Comparison of ENCODE assay signal across 9 cellular contexts in the genomic region with DNA sequence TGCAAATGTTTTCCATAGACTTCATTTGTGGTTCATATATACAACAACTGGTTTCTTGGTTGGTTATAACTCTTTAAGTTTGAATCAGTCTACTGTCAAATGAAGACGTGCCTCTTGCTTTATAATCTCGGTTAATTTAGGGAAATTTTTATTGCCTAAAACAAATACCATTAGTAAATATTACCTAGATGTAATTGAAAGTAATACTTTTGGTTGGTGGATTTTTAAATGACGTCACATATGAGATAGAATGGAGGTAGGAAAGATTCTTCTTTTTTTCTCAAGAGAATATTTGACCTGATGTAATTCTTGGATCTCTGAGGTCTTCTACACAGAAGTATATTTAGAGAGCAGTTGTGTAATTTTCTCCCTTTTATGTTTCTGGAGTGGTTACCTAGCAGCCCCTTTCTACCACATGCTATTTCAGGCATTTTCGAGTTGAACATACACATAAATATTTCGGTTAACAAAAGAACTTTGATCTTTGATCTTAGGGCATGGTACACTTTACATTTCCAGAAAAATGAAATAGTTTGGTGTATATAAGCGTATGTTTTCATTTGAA. TPM values are rescaled to one million over a fixed set of nuclear protein-coding genes. Genes with fewer than 3 reads are reported as not detected.
DNase-seq lines count a peak whose midpoint lies in the region; ATAC-seq lines count a peak whose summit lies in the region.
"Had no signal": no experiment of that assay in that cellular context is flagged by ENCODE, and none has a peak within 500 bp of the region (broad histone marks: within the 10 kb centered on the region; RNA-seq: fewer than 3 reads in every experiment).

No MANE protein-coding gene starts in this region.

- H3K4me3 Mint-ChIP-seq in immature natural killer cell: peak overlapping the region; percentile 91 to 96 (median 93)

- no peaks in the 10 kb centered on the region for H3K36me3 ChIP-seq in adipocyte (ENCODE audit: control insufficient read depth, insufficient read depth, low read length, severe bottlenecking)
- peaks cover 0 to 3% (median 0%) of the 10 kb centered on the region in 5 donors for H3K36me3 ChIP-seq in subcutaneous abdominal adipose tissue (ENCODE audit: control insufficient read depth in 5 of 5, insufficient read depth in 5 of 5, low read length in 5 of 5)

- peak overlapping the region; percentile 96 to 99 (median 97) for H3K27ac Mint-ChIP-seq in immature natural killer cell

- peak overlapping the region; percentile 91 for H3K27ac ChIP-seq in subcutaneous abdominal adipose tissue (ENCODE audit: low read depth, low read length)

- H3K4me3 ChIP-seq in adipocyte (ENCODE audit: low read length) (peak overlapping the region; percentile 95), subcutaneous abdominal adipose tissue (ENCODE audit: low read depth in 1 of 5, low read length in 5 of 5) (peak overlapping the region; percentile 71 to 85 (median 76))
- H3K4me3 ChIP-seq: lung had no signal

- peak; percentile 42 for ATAC-seq in GM21576 (IDR thresholded peaks at IDR 0.05; ENCODE audit: unreplicated experiment)

- H3K27me3 Mint-ChIP-seq in immature natural killer cell (ENCODE audit: low read depth in 3 of 3): peaks cover 9 to 18% (median 13%) of the 10 kb centered on the region in 3 donors

- H3K27me3 ChIP-seq in adipocyte (replicated peaks; ENCODE audit: control insufficient read depth, insufficient read depth, low read length): no peaks in the 10 kb centered on the region
- H3K27me3 ChIP-seq in subcutaneous abdominal adipose tissue (ENCODE audit: control insufficient read depth in 5 of 5, insufficient read depth in 4 of 5, low read length in 5 of 5): no peaks in the 10 kb centered on the region

- H3K36me3 Mint-ChIP-seq in immature natural killer cell: peaks cover 0 to 12% (median 8%) of the 10 kb centered on the region in 3 donors

- H3K4me1 Mint-ChIP-seq in immature natural killer cell: peaks cover 60 to 80% of the 10 kb centered on the region in 2 donors

- H3K9me3 Mint-ChIP-seq in immature natural killer cell: peaks cover 0 to 3% (median 0%) of the 10 kb centered on the region in 6 donors

- H3K9me3 ChIP-seq in adipocyte (ENCODE audit: control insufficient read depth, low read length): no peaks in the 10 kb centered on the region
- no peaks in the 10 kb centered on the region for H3K9me3 ChIP-seq in subcutaneous abdominal adipose tissue (ENCODE audit: control insufficient read depth in 5 of 5, low read length in 5 of 5)

- H3K9ac ChIP-seq in adipocyte (ENCODE audit: low read length) (peak overlapping the region; percentile 95), subcutaneous abdominal adipose tissue (ENCODE audit: low read length in 5 of 5) (peak overlapping the region in 4 of 5 donors; percentile 62 to 94 (median 80))

- DNase-seq in DMS53 (lab: John Stamatoyannopoulos, UW): peak; percentile 28
- DNase-seq in DMS53 treated with DMSO at 0.1 percent for 48 hours (lab: John Stamatoyannopoulos, UW; ENCODE audit: unreplicated experiment): no peak
- peak; percentile 52 for DNase-seq in M059J (ENCODE audit: low read depth)
- peak; percentile 71 for DNase-seq in adipocyte (ENCODE audit: low read depth)
- peak; percentile 36 to 54 (median 39) for DNase-seq in immature natural killer cell
- DNase-seq in SW480 (ENCODE audit: low spot score): no peak

- H3K4me1 ChIP-seq in adipocyte (ENCODE audit: control insufficient read depth, insufficient read depth, low read length) (peaks cover 19% of the 10 kb centered on the region), subcutaneous abdominal adipose tissue (ENCODE audit: control insufficient read depth in 5 of 5, insufficient read depth in 5 of 5, low read length in 5 of 5) (peaks cover 0 to 20% (median 9%) of the 10 kb centered on the region in 5 donors)

RNA-seq across cellular contexts. Expression of a gene that starts 1.7 kb away (rescaled TPM):
- total RNA-seq in M059J (2014; rRNA removed; shearing (Covaris generic)): 34.1 and 35.7 TPM in 2 replicates
- 100 to 1,000 TPM in 1 of 3 donors, 10 to 100 TPM in 2; 47.9 to 114 (median 84.9) TPM for polyA plus RNA-seq in immature natural killer cell

Comparison
In these comparisons a context has a peak if more than half of its experiments do, and no peak if none do; other contexts are left out.
1. DNase-seq: peak in DMS53 (single experiment), M059J (single experiment), adipocyte (single experiment) and immature natural killer cell (3 of 3); none in DMS53 treated with DMSO at 0.1 percent for 48 hours (single experiment) and SW480 (single experiment).